In the genomic region with DNA sequence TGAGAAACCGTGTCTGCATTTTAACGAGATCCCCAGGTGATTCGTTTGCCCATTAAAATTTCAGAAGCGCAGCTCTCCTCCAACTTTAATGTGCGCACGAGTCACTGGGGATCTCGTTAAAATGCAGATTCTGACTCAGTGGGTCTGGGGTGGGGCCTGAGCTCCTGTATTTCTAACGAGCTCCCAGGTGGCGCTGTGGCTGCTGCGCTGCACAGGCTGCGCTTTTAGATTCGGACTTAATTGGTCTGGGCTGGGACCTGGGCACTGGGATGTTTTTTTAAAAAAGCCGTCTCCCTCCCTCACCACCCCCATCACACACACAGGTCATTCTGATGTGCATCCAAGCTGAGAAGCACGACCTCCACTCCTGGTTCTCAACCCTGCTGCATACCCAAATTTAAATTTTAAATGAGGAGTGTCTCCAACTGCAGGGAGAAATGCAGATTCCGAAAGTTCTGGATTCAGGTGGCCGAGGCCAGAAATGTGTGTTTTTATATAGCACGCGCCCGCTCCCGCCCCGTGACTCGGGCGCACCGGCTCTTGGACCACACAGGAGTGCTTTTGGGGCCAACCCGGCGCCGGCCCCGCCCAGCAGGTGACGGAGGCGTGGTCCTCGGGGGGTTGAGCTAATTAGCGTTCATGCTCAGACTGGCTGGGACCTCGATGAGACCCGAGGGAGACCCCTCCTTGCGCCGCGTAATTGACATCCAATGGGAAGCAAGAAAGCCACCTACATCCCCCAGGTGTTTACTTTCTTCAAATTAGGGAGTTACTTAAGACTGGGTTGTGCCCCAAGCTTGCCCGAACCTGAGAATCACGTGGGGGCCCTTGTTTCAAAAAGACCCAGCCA, we compare ENCODE assay signal across 9 cellular contexts.
DNase-seq lines count a peak whose midpoint lies in the region; ATAC-seq, FAIRE-seq and TF ChIP-seq lines count a peak whose summit lies in the region.
"Had no signal": no experiment of that assay in that cellular context is flagged by ENCODE, and none has a peak within 500 bp of the region (broad histone marks: within the 10 kb centered on the region; RNA-seq: fewer than 3 reads in every experiment).

No MANE protein-coding gene starts in this region.

- intact Hi-C loops in left lung (cut with DNase I): no loop called here
- intact Hi-C loops in thyroid gland (cut with DNase I): no loop called here

- H3K4me3 ChIP-seq in bronchial epithelial cell (ENCODE audit: low read depth, low read length) (peak overlapping the region; percentile 54), left lung (peak overlapping the region; percentile 24), thyroid gland (replicated peaks in 1 of 3) (peak overlapping the region in 1 of 3 donors; percentile 34)

- peak; percentile 70 for ATAC-seq in left lung

- 3 to 4% methylated on average over 16 to 38 of the region's 39 CpGs for WGBS in thyroid gland, 2 donors

- no peak for TF ChIP-seq POLR2A in thyroid gland (IDR thresholded peaks at IDR 0.05)

- H3K4me1 ChIP-seq in left lung (peaks cover 18 to 28% of the 10 kb centered on the region in 2 donors), thyroid gland (peaks cover 24 to 28% of the 10 kb centered on the region in 2 donors)

- H3K27me3 ChIP-seq in bronchial epithelial cell (ENCODE audit: control insufficient read depth, insufficient read depth, low read length) (no peaks in the 10 kb centered on the region), left lung (peaks cover 30 to 45% of the 10 kb centered on the region in 2 donors), thyroid gland (peaks cover 4% of the 10 kb centered on the region)

- FAIRE-seq in bronchial epithelial cell (lab: Jason Lieb, UNC): no peak

- H3K27ac ChIP-seq in left lung: no peak overlapping the region
- H3K27ac ChIP-seq in thyroid gland: no peak overlapping the region
- H3K27ac ChIP-seq: VCaP had no signal

- peak; percentile 35 for DNase-seq in activated T-cell treated with anti-CD3 and anti-CD28 coated beads for 48 hours (ENCODE audit: low read depth)
- no peak for DNase-seq in activated T-cell treated with anti-CD3 and anti-CD28 coated beads for 4 hours
- peak; percentile 83 for DNase-seq in bronchial epithelial cell (ENCODE audit: low read depth)
- DNase-seq in left lung: no peak
- peak; percentile 49 to 55 for DNase-seq in thyroid gland
- no peak for DNase-seq in pons (ENCODE audit: low spot score)
- DNase-seq in NAMALWA (ENCODE audit: low spot score): no peak
- no peak for DNase-seq in central memory CD4-positive, alpha-beta T cell

- H3K36me3 ChIP-seq in bronchial epithelial cell (ENCODE audit: control insufficient read depth, insufficient read depth, low read length) (no peaks in the 10 kb centered on the region), left lung (no peaks in the 10 kb centered on the region), thyroid gland (no peaks in the 10 kb centered on the region)

- TF ChIP-seq CTCF in bronchial epithelial cell (IDR thresholded peaks at IDR 0.05; ENCODE audit: insufficient read depth, low read length, severe bottlenecking): peak; percentile 66
- TF ChIP-seq CTCF in left lung (IDR thresholded peaks at IDR 0.05): no peak
- TF ChIP-seq CTCF in thyroid gland (IDR thresholded peaks at IDR 0.05): no peak

- H3K9me3 ChIP-seq in left lung (no peaks in the 10 kb centered on the region), thyroid gland (no peaks in the 10 kb centered on the region)

Comparison
In these comparisons a context has a peak if more than half of its experiments do, and no peak if none do; other contexts are left out.
1. DNase-seq: peak in activated T-cell treated with anti-CD3 and anti-CD28 coated beads for 48 hours (single experiment), bronchial epithelial cell (single experiment) and thyroid gland (2 of 2); none in activated T-cell treated with anti-CD3 and anti-CD28 coated beads for 4 hours (single experiment), left lung (0 of 2), pons (single experiment), NAMALWA (single experiment) and central memory CD4-positive, alpha-beta T cell (single experiment).